In genomic region chr3:135503429-135504083, GRCh38 we compare ENCODE assay signal across 8 cellular contexts.
DNase-seq lines count a peak whose midpoint lies in the region; ATAC-seq and TF ChIP-seq lines count a peak whose summit lies in the region.

No MANE protein-coding gene starts in this region.

- H3K27ac ChIP-seq in esophagus muscularis mucosa (replicated peaks in 1 of 4), result no peak overlapping the region

- 20% methylated on average over 14 of the region's 14 CpGs for WGBS in esophagus muscularis mucosa

- H3K36me3 ChIP-seq in esophagus muscularis mucosa (no peaks in the 10 kb centered on the region), mucosa of descending colon (ENCODE audit: low read depth) (no peaks in the 10 kb centered on the region)

- peak; percentile 36 to 39 for DNase-seq in activated T-cell treated with anti-CD3 and anti-CD28 coated beads, Interleukin-2, amount 50 U/mL, for 48 hours
- no peak for DNase-seq in activated T-cell treated with anti-CD3 and anti-CD28 coated beads, Interleukin-2, amount 50 U/mL, for 1 hour
- DNase-seq in HFF-Myc (ENCODE audit: extremely low read depth, low read depth) (peak; percentile 11), NCI-H1105 treated with DMSO at 0.1 percent for 48 hours (lab: John Stamatoyannopoulos, UW) (peak; percentile 90), SKM-1 treated with dmso at 0.1 percent for 144 hours (lab: John Stamatoyannopoulos, UW; ENCODE audit: unreplicated experiment) (peak; percentile 49), esophagus muscularis mucosa (ENCODE audit: extremely low spot score) (no peak), mucosa of descending colon (peak; percentile 48 to 69 (median 66))

- TF ChIP-seq CTCF in HFF-Myc (IDR thresholded peaks at IDR 0.05; ENCODE audit: low read depth, low read length, missing control alignments) (peak; percentile 81), esophagus muscularis mucosa (IDR thresholded peaks at IDR 0.05) (peak in 2 of 3 experiments; percentile 36 to 42), mucosa of descending colon (IDR thresholded peaks at IDR 0.05) (no peak)

- ATAC-seq in mucosa of descending colon, result peak; percentile 66
- ATAC-seq in GM18517 (IDR thresholded peaks at IDR 0.05; ENCODE audit: unreplicated experiment), result no peak

- no peaks in the 10 kb centered on the region for H3K27me3 ChIP-seq in esophagus muscularis mucosa

- intact Hi-C loops in esophagus muscularis mucosa (cut with DNase I), result loop anchor here (5.0 kb wide), 1 partner anchor 711 kb away; no protein-coding TSS in a partner anchor
- intact Hi-C loops in mucosa of descending colon (cut with DNase I, micrococcal nuclease), result no loop called here

- H3K4me1 ChIP-seq in esophagus muscularis mucosa (peaks cover 0 to 6% (median 4%) of the 10 kb centered on the region in 4 donors), mucosa of descending colon (ENCODE audit: low read depth) (no peaks in the 10 kb centered on the region)

- no peak for TF ChIP-seq EP300 in esophagus muscularis mucosa (IDR thresholded peaks at IDR 0.05)

- H3K4me3 ChIP-seq in HFF-Myc (replicated peaks; ENCODE audit: low read depth, low read length) (no peak overlapping the region), esophagus muscularis mucosa (no peak overlapping the region), mucosa of descending colon (no peak overlapping the region)

- H3K9me3 ChIP-seq in esophagus muscularis mucosa, result no peaks in the 10 kb centered on the region
- H3K9me3 ChIP-seq in mucosa of descending colon, result no peaks in the 10 kb centered on the region

- no peak for TF ChIP-seq POLR2A in esophagus muscularis mucosa (IDR thresholded peaks at IDR 0.05; ENCODE audit: low read depth)

Comparison
In these comparisons a context has a peak if more than half of its experiments do, and no peak if none do; other contexts are left out.
1. DNase-seq: peak in activated T-cell treated with anti-CD3 and anti-CD28 coated beads, Interleukin-2, amount 50 U/mL, for 48 hours (2 of 2), HFF-Myc (single experiment), NCI-H1105 treated with DMSO at 0.1 percent for 48 hours (single experiment), SKM-1 treated with dmso at 0.1 percent for 144 hours (single experiment) and mucosa of descending colon (3 of 3); none in activated T-cell treated with anti-CD3 and anti-CD28 coated beads, Interleukin-2, amount 50 U/mL, for 1 hour (single experiment) and esophagus muscularis mucosa (single experiment).